Comparison of ENCODE assay signal across 22 cellular contexts in genomic region chr12:126432780-126433179, GRCh38.
"Had no signal": no experiment of that assay in that cellular context is flagged by ENCODE, and none has a peak within 500 bp of the region (broad histone marks: within the 10 kb centered on the region; RNA-seq: fewer than 3 reads in every experiment).

No MANE protein-coding gene starts in this region.

- H3K4me3 ChIP-seq: esophagus squamous epithelium, gastrocnemius medialis, hepatocyte, left ventricle myocardium inferior, lung, neural progenitor cell, spleen, suprapubic skin, tibial artery, upper lobe of right lung had no signal

- ATAC-seq: activated CD8-positive, alpha-beta memory T cell treated with anti-CD3 and anti-CD28 coated beads, Interleukin-2, amount 10 ng/mL, durations not matched to agents 7 days and 5 days; activated CD8-positive, alpha-beta T cell treated with anti-CD3 and anti-CD28 coated beads, Interleukin-2, amount 10 ng/mL, durations not matched to agents 7 days and 5 days; gastrocnemius medialis; natural killer cell; right cardiac atrium; upper lobe of right lung had no signal

- DNase-seq: activated B cell treated with CpG ODN at 0.5 μM for 24 hours; activated CD8-positive, alpha-beta memory T cell treated with anti-CD3 and anti-CD28 coated beads, Interleukin-2, amount 10 ng/mL, durations not matched to agents 7 days and 5 days; activated CD8-positive, alpha-beta T cell treated with anti-CD3 and anti-CD28 coated beads, Interleukin-2, amount 10 ng/mL, durations not matched to agents 7 days and 5 days; activated T-cell treated with anti-CD3 and anti-CD28 coated beads, Interleukin-2, amount 50 U/mL, for 48 hours; dermis blood vessel endothelial cell; effector CD4-positive, alpha-beta T cell; esophagus squamous epithelium; gastrocnemius medialis; islet precursor cell; left ventricle myocardium inferior; mesendoderm; natural killer cell; occipital lobe; right cardiac atrium; spleen; stimulated activated naive CD4-positive, alpha-beta T cell; tibial artery; upper lobe of right lung had no signal
